ENCODE assay signal across 15 cellular contexts in genomic region chr16:81483064-81483969, GRCh38. TPM values are rescaled to one million over a fixed set of nuclear protein-coding genes. Genes with fewer than 3 reads are reported as not detected.
A peak's percentile ranks its signal among the peaks of the same experiment; 100 is the strongest.
DNase-seq lines count a peak whose midpoint lies in the region; ATAC-seq, FAIRE-seq and TF ChIP-seq lines count a peak whose summit lies in the region.
"Had no signal": no experiment of that assay in that cellular context is flagged by ENCODE, and none has a peak within 500 bp of the region (broad histone marks: within the 10 kb centered on the region; RNA-seq: fewer than 3 reads in every experiment).

No MANE protein-coding gene starts in this region.

- peak overlapping the region; percentile 8 for H2AK9ac ChIP-seq in IMR-90 (replicated peaks; ENCODE audit: low read depth, low read length, poor library complexity)

- no peak for TF ChIP-seq CTCF in A549 (IDR thresholded peaks at IDR 0.05)
- no peak for TF ChIP-seq CTCF in IMR-90 (conservative IDR thresholded peaks at IDR 0.05; ENCODE audit: low read depth, low read length)
- TF ChIP-seq CTCF in HepG2 (CRISPR knock-in tag; IDR thresholded peaks at IDR 0.05), result no peak

- in situ Hi-C loops in IMR-90 (cut with MboI; ENCODE audit: low sequenced_read_pairs), result no loop called here
- in situ Hi-C loops in HepG2 (cut with HindIII; ENCODE audit: extremely low pct_ligation_motif_present, low pct_unique_long_range_greater_than_20kb), result no loop called here

- no peaks in the 10 kb centered on the region for H3K9me3 Mint-ChIP-seq in activated T-helper 2 cell treated with anti-CD3 and anti-CD28 coated beads, Interferon-gamma antibody, Interleukin-2, Interleukin-4, amounts not matched to agents 10 μg/mL and 5 μg/mL and 100 μg/mL, durations not matched to agents 14 hours and 24 hours and 36 hours

- no peak overlapping the region for H2BK20ac ChIP-seq in IMR-90 (ENCODE audit: low read depth, low read length)

- no peak overlapping the region for H3K23ac ChIP-seq in IMR-90 (ENCODE audit: low read depth, low read length)

- peak overlapping the region in 1 of 2 experiments; percentile 17; a peak in 1 of 4 replicates for H4K8ac ChIP-seq in IMR-90 (ENCODE audit: low read depth in 2 of 2, low read length in 2 of 2)

- H2BK15ac ChIP-seq in IMR-90 (ENCODE audit: low read depth, low read length), result no peak overlapping the region

- peak overlapping the region; percentile 36; the same call in 1 of the 2 replicates for H2AK5ac ChIP-seq in IMR-90 (ENCODE audit: low read depth, low read length)

- POLR2A ChIA-PET in A549 (lab: Yijun Ruan, JAX), result no interaction called here
- POLR2A ChIA-PET in IMR-90 (lab: Charles Lee; ENCODE audit: unreplicated experiment), result no interaction called here
- POLR2A ChIA-PET in HepG2 (lab: Yijun Ruan, JAX), result interaction anchor here (0.8 to 3.2 kb wide), 3 partner anchors 26 to 54 kb away, joined by 3 to 29 read pairs (median 16); no protein-coding TSS in a partner anchor

- H3K18ac ChIP-seq in IMR-90 (ENCODE audit: low read depth, low read length), result no peak overlapping the region

- TF ChIP-seq EP300 in A549 (IDR thresholded peaks at IDR 0.05) (no peak), HepG2 (IDR thresholded peaks at IDR 0.05; ENCODE audit: low read depth in 2 of 2, low read length in 2 of 2) (0 out of 4 replicates have a peak, but pooled peaks of 1 of the 2 experiments have one; percentile 11), HepG2 (CRISPR knock-in tag; IDR thresholded peaks at IDR 0.05; ENCODE audit: borderline replicate concordance) (no peak)

- H3K27ac Mint-ChIP-seq in activated T-helper 2 cell treated with anti-CD3 and anti-CD28 coated beads, Interferon-gamma antibody, Interleukin-2, Interleukin-4, amounts not matched to agents 10 μg/mL and 5 μg/mL and 100 μg/mL, durations not matched to agents 14 hours and 24 hours and 36 hours, result peak overlapping the region; percentile 25

- peak overlapping the region; percentile 74; the same call in 1 of the 2 replicates for H3K14ac ChIP-seq in IMR-90 (replicated peaks; ENCODE audit: low read depth, low read length)

- H3K9ac ChIP-seq in IMR-90 (ENCODE audit: low read depth, low read length) (no peak overlapping the region), HepG2 (ENCODE audit: insufficient read depth, low read depth, low read length) (no peak overlapping the region)

- H3K79me2 ChIP-seq in HepG2 (ENCODE audit: insufficient read depth, low read length), result peaks cover 97% of the 10 kb centered on the region

- H3K4ac ChIP-seq in IMR-90 (ENCODE audit: low read depth, low read length), result peak overlapping the region; percentile 40; the same call in 1 of the 2 replicates

- H3K9me1 ChIP-seq in IMR-90 (ENCODE audit: insufficient read depth, low read length), result peaks cover 25% of the 10 kb centered on the region

- no peak overlapping the region; the same call in 1 of the 2 replicates for H2BK120ac ChIP-seq in IMR-90 (ENCODE audit: low read depth, low read length)

- CTCF ChIA-PET in A549 (lab: Yijun Ruan, JAX), result interaction anchor here (0.6 to 2.1 kb wide), 8 partner anchors 11 to 290 kb away, joined by 3 to 7 read pairs (median 4); no protein-coding TSS in a partner anchor
- CTCF ChIA-PET in IMR-90 (lab: Yijun Ruan, JAX), result interaction anchor here (0.6 kb wide), 1 partner anchor 205 kb away, joined by 3 read pairs; no protein-coding TSS in a partner anchor
- CTCF ChIA-PET in HepG2 (lab: Yijun Ruan, JAX; ENCODE audit: low intra/inter-chr PET ratio, low total read pairs), result no interaction called here

- H3K36me3 ChIP-seq in IMR-90 (ENCODE audit: control insufficient read depth, insufficient read depth, low read length) (no peaks in the 10 kb centered on the region), HepG2 (replicated peaks in 1 of 2; ENCODE audit: control insufficient read depth in 1 of 2, insufficient read depth in 2 of 2, low read length in 2 of 2) (peaks cover 16 to 41% of the 10 kb centered on the region in 2 experiments)
- H3K36me3 ChIP-seq: ascending aorta, pancreas had no signal

- H3K4me1 Mint-ChIP-seq in activated T-helper 2 cell treated with anti-CD3 and anti-CD28 coated beads, Interferon-gamma antibody, Interleukin-2, Interleukin-4, amounts not matched to agents 10 μg/mL and 5 μg/mL and 100 μg/mL, durations not matched to agents 14 hours and 24 hours and 36 hours (ENCODE audit: low read depth), result peaks cover 49% of the 10 kb centered on the region

- H3K4me3 Mint-ChIP-seq in activated T-helper 2 cell treated with anti-CD3 and anti-CD28 coated beads, Interferon-gamma antibody, Interleukin-2, Interleukin-4, amounts not matched to agents 10 μg/mL and 5 μg/mL and 100 μg/mL, durations not matched to agents 14 hours and 24 hours and 36 hours (ENCODE audit: low read depth), result no peak overlapping the region

- BruUV-seq in IMR-90 (replicated peaks; lab: Mats Ljungman, UMichigan) (no TSS peak), HepG2 (replicated peaks; lab: Mats Ljungman, UMichigan) (no TSS peak)

- H3K4me3 ChIP-seq in A549 (no peak overlapping the region), IMR-90 (ENCODE audit: insufficient read depth, low read depth, low read length) (no peak overlapping the region), HepG2 (replicated peaks in 1 of 3; ENCODE audit: insufficient read depth in 1 of 3, low read depth in 2 of 3, low read length in 3 of 3) (no peak overlapping the region)
- H3K4me3 ChIP-seq: ascending aorta, pancreas, testis had no signal

- H3K56ac ChIP-seq in IMR-90 (ENCODE audit: extremely low read depth, insufficient read depth, low read length), result no peak overlapping the region

- no peaks in the 10 kb centered on the region for H3K9me3 ChIP-seq in A549
- no peaks in the 10 kb centered on the region for H3K9me3 ChIP-seq in IMR-90 (ENCODE audit: control insufficient read depth, insufficient read depth, low read length)
- no peaks in the 10 kb centered on the region for H3K9me3 ChIP-seq in HepG2 (ENCODE audit: low read length)
- H3K9me3 ChIP-seq: ascending aorta, pancreas, testis had no signal

- 78% methylated on average over 10 of the region's 10 CpGs for WGBS in A549 (ENCODE audit: missing lambda C conversion rate)
- 100% methylated on average over 3 of the region's 10 CpGs; no CpG with 5 or more reads in 1 of the 2 experiments for WGBS in IMR-90 (ENCODE audit: extremely low coverage in 2 of 2, insufficient read length in 1 of 2), 2 experiments
- WGBS in HepG2 (ENCODE audit: low lambda C conversion rate), result 82% methylated on average over 10 of the region's 10 CpGs

- no peak for TF ChIP-seq POLR2A in A549 (IDR thresholded peaks at IDR 0.05; ENCODE audit: low read length)
- no peak for TF ChIP-seq POLR2A in IMR-90 (IDR thresholded peaks at IDR 0.05; ENCODE audit: low read depth, low read length)
- TF ChIP-seq POLR2A in HepG2 (IDR thresholded peaks at IDR 0.05; ENCODE audit: insufficient read depth in 1 of 2, low read depth in 2 of 2, low read length in 2 of 2), result no peak

- peak overlapping the region; percentile 41 for H2BK5ac ChIP-seq in IMR-90 (ENCODE audit: low read depth, low read length, poor library complexity, severe bottlenecking)

- no peaks in the 10 kb centered on the region for H3K27me3 Mint-ChIP-seq in activated T-helper 2 cell treated with anti-CD3 and anti-CD28 coated beads, Interferon-gamma antibody, Interleukin-2, Interleukin-4, amounts not matched to agents 10 μg/mL and 5 μg/mL and 100 μg/mL, durations not matched to agents 14 hours and 24 hours and 36 hours (ENCODE audit: low read depth)

- TF ChIP-seq RAD21 in A549 (conservative IDR thresholded peaks at IDR 0.05 in 1 of 2, IDR thresholded peaks at IDR 0.05 in 1 of 2), result no peak
- no peak for TF ChIP-seq RAD21 in IMR-90 (IDR thresholded peaks at IDR 0.05; ENCODE audit: low read length)
- TF ChIP-seq RAD21 in HepG2 (CRISPR knock-in tag; IDR thresholded peaks at IDR 0.05), result no peak

- peak overlapping the region; percentile 33 for H3K4me2 ChIP-seq in A549
- H3K4me2 ChIP-seq in IMR-90 (ENCODE audit: low read depth, low read length), result peak overlapping the region; percentile 47; the same call in 1 of the 2 replicates
- H3K4me2 ChIP-seq in HepG2 (ENCODE audit: low read depth, low read length), result no peak overlapping the region

- no peak for FAIRE-seq in A549 (lab: Jason Lieb, UNC)
- no peak for FAIRE-seq in HepG2 (lab: Jason Lieb, UNC)
- FAIRE-seq: GM19239, islet of Langerhans, pancreas had no signal

- peaks cover 84% of the 10 kb centered on the region for H4K20me1 ChIP-seq in IMR-90 (ENCODE audit: insufficient read depth, low read length)
- H4K20me1 ChIP-seq in HepG2 (ENCODE audit: insufficient read depth, low read length), result peaks cover 93% of the 10 kb centered on the region

- H3K4me1 ChIP-seq in A549 (peaks cover 100% of the 10 kb centered on the region), IMR-90 (ENCODE audit: control insufficient read depth, insufficient read depth, low read length) (peaks cover 27% of the 10 kb centered on the region), HepG2 (ENCODE audit: insufficient read depth, low read length) (peaks cover 72% of the 10 kb centered on the region)
- H3K4me1 ChIP-seq: testis had no signal

- peaks cover 44 to 91% of the 10 kb centered on the region in 2 experiments for H3K79me1 ChIP-seq in IMR-90 (ENCODE audit: low read depth in 1 of 2, low read length in 2 of 2)

- DNase-seq in A549 (ENCODE audit: low read depth in 1 of 2, low spot score in 1 of 2) (no peak), IMR-90 (peak; percentile 67), HepG2 (ENCODE audit: low spot score) (peak; percentile 36), NCI-H1048 (lab: John Stamatoyannopoulos, UW) (no peak), DMS53 treated with DMSO at 0.1 percent for 48 hours (lab: John Stamatoyannopoulos, UW; ENCODE audit: unreplicated experiment) (no peak)
- DNase-seq in activated T-helper 2 cell treated with anti-CD3 and anti-CD28 coated beads, Interferon-gamma antibody, Interleukin-2, Interleukin-4, amounts not matched to agents 10 μg/mL and 5 μg/mL and 100 μg/mL, durations not matched to agents 14 hours and 24 hours and 36 hours (ENCODE audit: low spot score), result no peak
- DNase-seq: pancreas; SHP77 treated with DMSO at 0.1 percent for 48 hours; stimulated activated CD4-positive, alpha-beta T cell treated with anti-CD3 and anti-CD28 coated beads, Interleukin-4, amount 100 ng/mL, for 24 hours; testis had no signal

- intact Hi-C loops in IMR-90 (cut with micrococcal nuclease) (no loop called here), HepG2 (cut with micrococcal nuclease; ENCODE audit: unreplicated experiment) (no loop called here)
- intact Hi-C loops in activated T-helper 2 cell treated with anti-CD3 and anti-CD28 coated beads, Interferon-gamma antibody, Interleukin-2, Interleukin-4, amounts not matched to agents 10 μg/mL and 5 μg/mL and 100 μg/mL, durations not matched to agents 14 hours and 24 hours and 36 hours (cut with micrococcal nuclease), result loop anchor here (5.0 kb wide), 1 partner anchor 39 kb away; no protein-coding TSS in a partner anchor

- peaks cover 29% of the 10 kb centered on the region for H3K36me3 Mint-ChIP-seq in activated T-helper 2 cell treated with anti-CD3 and anti-CD28 coated beads, Interferon-gamma antibody, Interleukin-2, Interleukin-4, amounts not matched to agents 10 μg/mL and 5 μg/mL and 100 μg/mL, durations not matched to agents 14 hours and 24 hours and 36 hours (ENCODE audit: low read depth)

- H3K27ac ChIP-seq in A549 (peak overlapping the region; percentile 37 to 81; a peak in 4 of 6 replicates), IMR-90 (ENCODE audit: insufficient read depth, low read length) (no peak overlapping the region), HepG2 (ENCODE audit: extremely low read length, insufficient read depth, low read length) (peak overlapping the region; percentile 60)
- H3K27ac ChIP-seq: pancreas, testis had no signal

- H3K27me3 ChIP-seq in IMR-90 (ENCODE audit: control insufficient read depth, insufficient read depth, low read length), result no peaks in the 10 kb centered on the region
- H3K27me3 ChIP-seq in HepG2 (ENCODE audit: control insufficient read depth in 1 of 2, insufficient read depth in 2 of 2, low read length in 2 of 2), result no peaks in the 10 kb centered on the region
- H3K27me3 ChIP-seq: ascending aorta, pancreas, testis had no signal

- ATAC-seq in A549 (peak in 1 of 2 experiments; percentile 15; a peak in 2 of 6 replicates), IMR-90 (ENCODE audit: low read depth) (peak; percentile 84), HepG2 (no peak), HG02938 (IDR thresholded peaks at IDR 0.05; ENCODE audit: unreplicated experiment) (no peak), HG02763 (IDR thresholded peaks at IDR 0.05; ENCODE audit: unreplicated experiment) (no peak)
- ATAC-seq: pancreas had no signal

- H4K5ac ChIP-seq in IMR-90 (ENCODE audit: low read depth, low read length), result no peak overlapping the region

- H2AFZ ChIP-seq in IMR-90 (replicated peaks; ENCODE audit: low read length, poor library complexity), result no peak overlapping the region
- no peak overlapping the region for H2AFZ ChIP-seq in HepG2 (ENCODE audit: low read length)

- no peak overlapping the region; the same call in 1 of the 2 replicates for H4K91ac ChIP-seq in IMR-90 (ENCODE audit: insufficient read depth, low read depth, low read length)

- dilution Hi-C loops in IMR-90 (cut with HindIII; ENCODE audit: low sequenced_read_pairs, unreplicated experiment), result no loop called here

RNA-seq across cellular contexts. Expression of gene CMIP, which starts 38.7 kb away (rescaled TPM):
- polyA plus RNA-seq in A549 (2011; rRNA removed) (21.6 and 44.7 TPM in 2 replicates), A549 (2017; fragmentation: RNase III; extraction: RNeasy Plus Mini Kit Qiagen cat#74134 plus additional on column Dnase treatment) (118 to 129 TPM (median 125 TPM) in 3 replicates), IMR-90 (2012; rRNA removed) (10.2 and 11.6 TPM in 2 replicates), HepG2 (2011; rRNA removed) (18.1 and 22.0 TPM in 2 replicates)
- polyA plus RNA-seq in A549 (2012; cell fraction: cytosol; rRNA removed), result 78.5 and 97.9 TPM in 2 replicates
- 128 and 142 TPM in 2 replicates for polyA plus RNA-seq in A549 (2012; cell fraction: nucleus; rRNA removed)
- 89.1 and 130 TPM in 2 replicates for polyA minus RNA-seq in A549 (2011; rRNA and poly(A)+ RNA removed)
- total RNA-seq in IMR-90 (2012; rRNA removed) (3.2 and 3.9 TPM in 2 replicates), HepG2 (2016; rRNA removed; fragmentation: Illumina TruSeq; extraction: Trizol) (10.9 and 21.7 TPM in 2 replicates)
- polyA plus RNA-seq in IMR-90 (2012; cell fraction: cytosol; rRNA removed), result 9.7 and 13.7 TPM in 2 replicates
- 12.7 and 18.3 TPM in 2 replicates for polyA plus RNA-seq in IMR-90 (2012; cell fraction: nucleus; rRNA removed; ENCODE audit: low replicate concordance)
- total RNA-seq in activated T-helper 2 cell treated with anti-CD3 and anti-CD28 coated beads, Interferon-gamma antibody, Interleukin-2, Interleukin-4, amounts not matched to agents 10 μg/mL and 5 μg/mL and 100 μg/mL, durations not matched to agents 14 hours and 24 hours and 36 hours, result 68.0 and 76.9 TPM in 2 replicates
- 3.5 and 4.6 TPM in 2 replicates for total RNA-seq in HepG2 (2016; cell fraction: cytosol; rRNA removed; fragmentation: Illumina TruSeq; extraction: Trizol; ENCODE audit: low read depth)
- total RNA-seq in HepG2 (2016; cell fraction: insoluble cytoplasmic fraction; rRNA removed; fragmentation: Illumina TruSeq; extraction: Trizol), result 11.5 and 15.7 TPM in 2 replicates
- 13.0 and 15.9 TPM in 2 replicates for total RNA-seq in HepG2 (2016; cell fraction: membrane; rRNA removed; fragmentation: Illumina TruSeq; extraction: Trizol)
- 23.3 and 29.3 TPM in 2 replicates for total RNA-seq in HepG2 (2016; cell fraction: nucleus; rRNA removed; fragmentation: Illumina TruSeq; extraction: Trizol)
- polyA plus RNA-seq in HepG2 (2011; cell fraction: cytosol; rRNA removed), result 17.3 and 20.7 TPM in 2 replicates
- 77.4 and 83.2 TPM in 2 replicates for polyA plus RNA-seq in HepG2 (2011; cell fraction: nucleus; rRNA removed)
- 74.4 and 83.5 TPM in 2 replicates for polyA plus RNA-seq in HepG2 (2012)
- polyA plus RNA-seq in HepG2 (2016; cell fraction: cytosol; fragmentation: Illumina TruSeq; extraction: Trizol; ENCODE audit: low read depth), result 3.4 and 3.8 TPM in 2 replicates
- polyA plus RNA-seq in HepG2 (2016; cell fraction: insoluble cytoplasmic fraction; fragmentation: Illumina TruSeq; extraction: Trizol; ENCODE audit: low read depth), result 29.7 and 48.6 TPM in 2 replicates
- 14.8 and 16.9 TPM in 2 replicates for polyA plus RNA-seq in HepG2 (2016; cell fraction: membrane; fragmentation: Illumina TruSeq; extraction: Trizol; ENCODE audit: low read depth)
- 51.1 and 51.2 TPM in 2 replicates for polyA plus RNA-seq in HepG2 (2016; cell fraction: nucleus; fragmentation: Illumina TruSeq; extraction: Trizol; ENCODE audit: insufficient read depth, low read depth)
- 16.6 and 71.5 TPM in 2 replicates for polyA minus RNA-seq in HepG2 (2011; rRNA and poly(A)+ RNA removed; ENCODE audit: low replicate concordance)
- 60.8 and 68.8 TPM in 2 replicates for polyA minus RNA-seq in HepG2 (2011; cell fraction: cytosol; rRNA and poly(A)+ RNA removed)
- polyA minus RNA-seq in HepG2 (2011; cell fraction: nucleus; rRNA and poly(A)+ RNA removed), result 61.9 and 63.1 TPM in 2 replicates

Comparison
In these comparisons a context has a peak if more than half of its experiments do, and no peak if none do; other contexts are left out.
1. DNase-seq: peak in IMR-90 (single experiment) and HepG2 (single experiment); none in A549 (0 of 2), activated T-helper 2 cell treated with anti-CD3 and anti-CD28 coated beads, Interferon-gamma antibody, Interleukin-2, Interleukin-4, amounts not matched to agents 10 μg/mL and 5 μg/mL and 100 μg/mL, durations not matched to agents 14 hours and 24 hours and 36 hours (single experiment), NCI-H1048 (single experiment) and DMS53 treated with DMSO at 0.1 percent for 48 hours (single experiment).
2. Of the 38 proteins assayed by ChIP-seq in both HepG2 and A549: peak only in HepG2: CHD4; only in A549: none; in both: CEBPB, HDAC2 and KDM1A; in neither: 33; mixed calls (peak in some experiments, not most) for 1.